ENCODE assay signal across 1 cellular context in the genomic region with DNA sequence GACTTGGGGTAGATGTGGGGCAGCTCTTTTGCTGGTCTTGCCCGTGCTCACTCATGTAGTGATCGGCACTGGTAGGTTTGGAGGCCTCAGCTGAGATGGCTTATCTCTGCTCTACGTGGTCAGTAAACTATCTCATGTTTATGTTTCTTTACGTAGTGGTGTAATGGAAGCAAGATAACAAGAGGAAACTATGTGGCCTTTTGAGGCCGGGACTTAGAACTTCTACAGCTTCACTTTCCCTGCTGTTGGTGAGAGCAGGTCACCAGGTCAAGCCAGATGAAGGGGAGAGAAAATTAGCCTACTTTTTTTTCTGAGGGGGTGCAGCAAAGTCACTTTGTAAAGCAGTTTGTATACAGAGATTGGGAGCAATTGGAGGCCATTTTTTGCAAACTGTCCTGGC.
TF ChIP-seq lines count a peak whose summit lies in the region.

No MANE protein-coding gene starts in this region.

TF ChIP-seq in HepG2, 621 proteins besides CTCF, POLR2A, EP300 and RAD21 (continued from another document and continues in another):
- TF ChIP-seq, protein P1, sequence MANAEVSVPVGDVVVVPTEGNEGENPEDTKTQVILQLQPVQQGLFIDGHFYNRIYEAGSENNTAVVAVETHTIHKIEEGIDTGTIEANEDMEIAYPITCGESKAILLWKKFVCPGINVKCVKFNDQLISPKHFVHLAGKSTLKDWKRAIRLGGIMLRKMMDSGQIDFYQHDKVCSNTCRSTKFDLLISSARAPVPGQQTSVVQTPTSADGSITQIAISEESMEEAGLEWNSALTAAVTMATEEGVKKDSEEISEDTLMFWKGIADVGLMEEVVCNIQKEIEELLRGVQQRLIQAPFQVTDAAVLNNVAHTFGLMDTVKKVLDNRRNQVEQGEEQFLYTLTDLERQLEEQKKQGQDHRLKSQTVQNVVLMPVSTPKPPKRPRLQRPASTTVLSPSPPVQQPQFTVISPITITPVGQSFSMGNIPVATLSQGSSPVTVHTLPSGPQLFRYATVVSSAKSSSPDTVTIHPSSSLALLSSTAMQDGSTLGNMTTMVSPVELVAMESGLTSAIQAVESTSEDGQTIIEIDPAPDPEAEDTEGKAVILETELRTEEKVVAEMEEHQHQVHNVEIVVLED (CRISPR knock-in tag; IDR thresholded peaks at IDR 0.05; ENCODE audit: borderline replicate concordance): peak; percentile 53; the same call in 1 of the 2 replicates
- TF ChIP-seq, protein P2, sequence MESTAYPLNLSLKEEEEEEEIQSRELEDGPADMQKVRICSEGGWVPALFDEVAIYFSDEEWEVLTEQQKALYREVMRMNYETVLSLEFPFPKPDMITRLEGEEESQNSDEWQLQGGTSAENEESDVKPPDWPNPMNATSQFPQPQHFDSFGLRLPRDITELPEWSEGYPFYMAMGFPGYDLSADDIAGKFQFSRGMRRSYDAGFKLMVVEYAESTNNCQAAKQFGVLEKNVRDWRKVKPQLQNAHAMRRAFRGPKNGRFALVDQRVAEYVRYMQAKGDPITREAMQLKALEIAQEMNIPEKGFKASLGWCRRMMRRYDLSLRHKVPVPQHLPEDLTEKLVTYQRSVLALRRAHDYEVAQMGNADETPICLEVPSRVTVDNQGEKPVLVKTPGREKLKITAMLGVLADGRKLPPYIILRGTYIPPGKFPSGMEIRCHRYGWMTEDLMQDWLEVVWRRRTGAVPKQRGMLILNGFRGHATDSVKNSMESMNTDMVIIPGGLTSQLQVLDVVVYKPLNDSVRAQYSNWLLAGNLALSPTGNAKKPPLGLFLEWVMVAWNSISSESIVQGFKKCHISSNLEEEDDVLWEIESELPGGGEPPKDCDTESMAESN (CRISPR knock-in tag; conservative IDR thresholded peaks at IDR 0.05): no peak
- no peak for TF ChIP-seq KLF6 (CRISPR knock-in tag; IDR thresholded peaks at IDR 0.05)
- 0 out of 2 replicates have a peak, but pooled peaks have one; percentile 22 for TF ChIP-seq KDM1A (CRISPR knock-in tag; IDR thresholded peaks at IDR 0.05)
- TF ChIP-seq SPEN (CRISPR knock-in tag; IDR thresholded peaks at IDR 0.05; ENCODE audit: low read depth): no peak
- TF ChIP-seq, protein P3, sequence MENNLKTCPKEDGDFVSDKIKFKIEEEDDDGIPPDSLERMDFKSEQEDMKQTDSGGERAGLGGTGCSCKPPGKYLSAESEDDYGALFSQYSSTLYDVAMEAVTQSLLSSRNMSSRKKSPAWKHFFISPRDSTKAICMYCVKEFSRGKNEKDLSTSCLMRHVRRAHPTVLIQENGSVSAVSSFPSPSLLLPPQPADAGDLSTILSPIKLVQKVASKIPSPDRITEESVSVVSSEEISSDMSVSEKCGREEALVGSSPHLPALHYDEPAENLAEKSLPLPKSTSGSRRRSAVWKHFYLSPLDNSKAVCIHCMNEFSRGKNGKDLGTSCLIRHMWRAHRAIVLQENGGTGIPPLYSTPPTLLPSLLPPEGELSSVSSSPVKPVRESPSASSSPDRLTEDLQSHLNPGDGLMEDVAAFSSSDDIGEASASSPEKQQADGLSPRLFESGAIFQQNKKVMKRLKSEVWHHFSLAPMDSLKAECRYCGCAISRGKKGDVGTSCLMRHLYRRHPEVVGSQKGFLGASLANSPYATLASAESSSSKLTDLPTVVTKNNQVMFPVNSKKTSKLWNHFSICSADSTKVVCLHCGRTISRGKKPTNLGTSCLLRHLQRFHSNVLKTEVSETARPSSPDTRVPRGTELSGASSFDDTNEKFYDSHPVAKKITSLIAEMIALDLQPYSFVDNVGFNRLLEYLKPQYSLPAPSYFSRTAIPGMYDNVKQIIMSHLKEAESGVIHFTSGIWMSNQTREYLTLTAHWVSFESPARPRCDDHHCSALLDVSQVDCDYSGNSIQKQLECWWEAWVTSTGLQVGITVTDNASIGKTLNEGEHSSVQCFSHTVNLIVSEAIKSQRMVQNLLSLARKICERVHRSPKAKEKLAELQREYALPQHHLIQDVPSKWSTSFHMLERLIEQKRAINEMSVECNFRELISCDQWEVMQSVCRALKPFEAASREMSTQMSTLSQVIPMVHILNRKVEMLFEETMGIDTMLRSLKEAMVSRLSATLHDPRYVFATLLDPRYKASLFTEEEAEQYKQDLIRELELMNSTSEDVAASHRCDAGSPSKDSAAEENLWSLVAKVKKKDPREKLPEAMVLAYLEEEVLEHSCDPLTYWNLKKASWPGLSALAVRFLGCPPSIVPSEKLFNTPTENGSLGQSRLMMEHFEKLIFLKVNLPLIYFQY (CRISPR knock-in tag; IDR thresholded peaks at IDR 0.05; ENCODE audit: borderline replicate concordance): no peak
- peak; percentile 83 for TF ChIP-seq ZMYM4 (CRISPR knock-in tag; IDR thresholded peaks at IDR 0.05)
- TF ChIP-seq, protein P4, sequence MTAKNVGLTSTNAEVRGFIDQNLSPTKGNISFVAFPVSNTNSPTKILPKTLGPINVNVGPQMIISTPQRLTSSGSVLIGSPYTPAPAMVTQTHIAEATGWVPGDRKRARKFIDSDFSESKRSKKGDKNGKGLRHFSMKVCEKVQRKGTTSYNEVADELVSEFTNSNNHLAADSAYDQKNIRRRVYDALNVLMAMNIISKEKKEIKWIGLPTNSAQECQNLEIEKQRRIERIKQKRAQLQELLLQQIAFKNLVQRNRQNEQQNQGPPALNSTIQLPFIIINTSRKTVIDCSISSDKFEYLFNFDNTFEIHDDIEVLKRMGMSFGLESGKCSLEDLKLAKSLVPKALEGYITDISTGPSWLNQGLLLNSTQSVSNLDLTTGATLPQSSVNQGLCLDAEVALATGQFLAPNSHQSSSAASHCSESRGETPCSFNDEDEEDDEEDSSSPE (CRISPR knock-in tag; IDR thresholded peaks at IDR 0.05): no peak
- no peak for TF ChIP-seq TMF1 (CRISPR knock-in tag; IDR thresholded peaks at IDR 0.05; ENCODE audit: low read depth)
- no peak for TF ChIP-seq ZMYM2 (CRISPR knock-in tag; IDR thresholded peaks at IDR 0.05)
- TF ChIP-seq ZNF713 (CRISPR knock-in tag; IDR thresholded peaks at IDR 0.05): no peak
- TF ChIP-seq, protein P5, sequence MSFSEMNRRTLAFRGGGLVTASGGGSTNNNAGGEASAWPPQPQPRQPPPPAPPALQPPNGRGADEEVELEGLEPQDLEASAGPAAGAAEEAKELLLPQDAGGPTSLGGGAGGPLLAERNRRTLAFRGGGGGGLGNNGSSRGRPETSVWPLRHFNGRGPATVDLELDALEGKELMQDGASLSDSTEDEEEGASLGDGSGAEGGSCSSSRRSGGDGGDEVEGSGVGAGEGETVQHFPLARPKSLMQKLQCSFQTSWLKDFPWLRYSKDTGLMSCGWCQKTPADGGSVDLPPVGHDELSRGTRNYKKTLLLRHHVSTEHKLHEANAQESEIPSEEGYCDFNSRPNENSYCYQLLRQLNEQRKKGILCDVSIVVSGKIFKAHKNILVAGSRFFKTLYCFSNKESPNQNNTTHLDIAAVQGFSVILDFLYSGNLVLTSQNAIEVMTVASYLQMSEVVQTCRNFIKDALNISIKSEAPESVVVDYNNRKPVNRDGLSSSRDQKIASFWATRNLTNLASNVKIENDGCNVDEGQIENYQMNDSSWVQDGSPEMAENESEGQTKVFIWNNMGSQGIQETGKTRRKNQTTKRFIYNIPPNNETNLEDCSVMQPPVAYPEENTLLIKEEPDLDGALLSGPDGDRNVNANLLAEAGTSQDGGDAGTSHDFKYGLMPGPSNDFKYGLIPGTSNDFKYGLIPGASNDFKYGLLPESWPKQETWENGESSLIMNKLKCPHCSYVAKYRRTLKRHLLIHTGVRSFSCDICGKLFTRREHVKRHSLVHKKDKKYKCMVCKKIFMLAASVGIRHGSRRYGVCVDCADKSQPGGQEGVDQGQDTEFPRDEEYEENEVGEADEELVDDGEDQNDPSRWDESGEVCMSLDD (CRISPR knock-in tag; IDR thresholded peaks at IDR 0.05; ENCODE audit: borderline replicate concordance): no peak
- TF ChIP-seq, protein P6, sequence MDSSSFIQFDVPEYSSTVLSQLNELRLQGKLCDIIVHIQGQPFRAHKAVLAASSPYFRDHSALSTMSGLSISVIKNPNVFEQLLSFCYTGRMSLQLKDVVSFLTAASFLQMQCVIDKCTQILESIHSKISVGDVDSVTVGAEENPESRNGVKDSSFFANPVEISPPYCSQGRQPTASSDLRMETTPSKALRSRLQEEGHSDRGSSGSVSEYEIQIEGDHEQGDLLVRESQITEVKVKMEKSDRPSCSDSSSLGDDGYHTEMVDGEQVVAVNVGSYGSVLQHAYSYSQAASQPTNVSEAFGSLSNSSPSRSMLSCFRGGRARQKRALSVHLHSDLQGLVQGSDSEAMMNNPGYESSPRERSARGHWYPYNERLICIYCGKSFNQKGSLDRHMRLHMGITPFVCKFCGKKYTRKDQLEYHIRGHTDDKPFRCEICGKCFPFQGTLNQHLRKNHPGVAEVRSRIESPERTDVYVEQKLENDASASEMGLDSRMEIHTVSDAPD (CRISPR knock-in tag; IDR thresholded peaks at IDR 0.05): peak; percentile 71; the same call in 1 of the 2 replicates
- TF ChIP-seq ZNF207 (IDR thresholded peaks at IDR 0.05; ENCODE audit: borderline replicate concordance): no peak
- TF ChIP-seq, protein P7, sequence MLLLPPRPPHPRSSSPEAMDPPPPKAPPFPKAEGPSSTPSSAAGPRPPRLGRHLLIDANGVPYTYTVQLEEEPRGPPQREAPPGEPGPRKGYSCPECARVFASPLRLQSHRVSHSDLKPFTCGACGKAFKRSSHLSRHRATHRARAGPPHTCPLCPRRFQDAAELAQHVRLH (CRISPR knock-in tag; IDR thresholded peaks at IDR 0.05; ENCODE audit: borderline replicate concordance, low read depth): peak; percentile 50; the same call in 1 of the 2 replicates
- TF ChIP-seq ZNF614 (CRISPR knock-in tag; IDR thresholded peaks at IDR 0.05; ENCODE audit: borderline replicate concordance): peak; percentile 90
- no peak for TF ChIP-seq RBM39 (IDR thresholded peaks at IDR 0.05; ENCODE audit: low read depth, low read length, poor library complexity, severe bottlenecking)
- no peak for TF ChIP-seq KLF13 (CRISPR knock-in tag; IDR thresholded peaks at IDR 0.05)
- TF ChIP-seq MAFG (CRISPR knock-in tag; IDR thresholded peaks at IDR 0.05): no peak
- TF ChIP-seq, protein P8, sequence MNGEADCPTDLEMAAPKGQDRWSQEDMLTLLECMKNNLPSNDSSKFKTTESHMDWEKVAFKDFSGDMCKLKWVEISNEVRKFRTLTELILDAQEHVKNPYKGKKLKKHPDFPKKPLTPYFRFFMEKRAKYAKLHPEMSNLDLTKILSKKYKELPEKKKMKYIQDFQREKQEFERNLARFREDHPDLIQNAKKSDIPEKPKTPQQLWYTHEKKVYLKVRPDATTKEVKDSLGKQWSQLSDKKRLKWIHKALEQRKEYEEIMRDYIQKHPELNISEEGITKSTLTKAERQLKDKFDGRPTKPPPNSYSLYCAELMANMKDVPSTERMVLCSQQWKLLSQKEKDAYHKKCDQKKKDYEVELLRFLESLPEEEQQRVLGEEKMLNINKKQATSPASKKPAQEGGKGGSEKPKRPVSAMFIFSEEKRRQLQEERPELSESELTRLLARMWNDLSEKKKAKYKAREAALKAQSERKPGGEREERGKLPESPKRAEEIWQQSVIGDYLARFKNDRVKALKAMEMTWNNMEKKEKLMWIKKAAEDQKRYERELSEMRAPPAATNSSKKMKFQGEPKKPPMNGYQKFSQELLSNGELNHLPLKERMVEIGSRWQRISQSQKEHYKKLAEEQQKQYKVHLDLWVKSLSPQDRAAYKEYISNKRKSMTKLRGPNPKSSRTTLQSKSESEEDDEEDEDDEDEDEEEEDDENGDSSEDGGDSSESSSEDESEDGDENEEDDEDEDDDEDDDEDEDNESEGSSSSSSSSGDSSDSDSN (CRISPR knock-in tag; IDR thresholded peaks at IDR 0.05): no peak
- peak; percentile 84 for TF ChIP-seq NCOA2 (CRISPR knock-in tag; IDR thresholded peaks at IDR 0.05)
- TF ChIP-seq ZNF776 (CRISPR knock-in tag; IDR thresholded peaks at IDR 0.05): no peak
- no peak for TF ChIP-seq HIVEP1 (CRISPR knock-in tag; IDR thresholded peaks at IDR 0.05)
- TF ChIP-seq, protein P9, sequence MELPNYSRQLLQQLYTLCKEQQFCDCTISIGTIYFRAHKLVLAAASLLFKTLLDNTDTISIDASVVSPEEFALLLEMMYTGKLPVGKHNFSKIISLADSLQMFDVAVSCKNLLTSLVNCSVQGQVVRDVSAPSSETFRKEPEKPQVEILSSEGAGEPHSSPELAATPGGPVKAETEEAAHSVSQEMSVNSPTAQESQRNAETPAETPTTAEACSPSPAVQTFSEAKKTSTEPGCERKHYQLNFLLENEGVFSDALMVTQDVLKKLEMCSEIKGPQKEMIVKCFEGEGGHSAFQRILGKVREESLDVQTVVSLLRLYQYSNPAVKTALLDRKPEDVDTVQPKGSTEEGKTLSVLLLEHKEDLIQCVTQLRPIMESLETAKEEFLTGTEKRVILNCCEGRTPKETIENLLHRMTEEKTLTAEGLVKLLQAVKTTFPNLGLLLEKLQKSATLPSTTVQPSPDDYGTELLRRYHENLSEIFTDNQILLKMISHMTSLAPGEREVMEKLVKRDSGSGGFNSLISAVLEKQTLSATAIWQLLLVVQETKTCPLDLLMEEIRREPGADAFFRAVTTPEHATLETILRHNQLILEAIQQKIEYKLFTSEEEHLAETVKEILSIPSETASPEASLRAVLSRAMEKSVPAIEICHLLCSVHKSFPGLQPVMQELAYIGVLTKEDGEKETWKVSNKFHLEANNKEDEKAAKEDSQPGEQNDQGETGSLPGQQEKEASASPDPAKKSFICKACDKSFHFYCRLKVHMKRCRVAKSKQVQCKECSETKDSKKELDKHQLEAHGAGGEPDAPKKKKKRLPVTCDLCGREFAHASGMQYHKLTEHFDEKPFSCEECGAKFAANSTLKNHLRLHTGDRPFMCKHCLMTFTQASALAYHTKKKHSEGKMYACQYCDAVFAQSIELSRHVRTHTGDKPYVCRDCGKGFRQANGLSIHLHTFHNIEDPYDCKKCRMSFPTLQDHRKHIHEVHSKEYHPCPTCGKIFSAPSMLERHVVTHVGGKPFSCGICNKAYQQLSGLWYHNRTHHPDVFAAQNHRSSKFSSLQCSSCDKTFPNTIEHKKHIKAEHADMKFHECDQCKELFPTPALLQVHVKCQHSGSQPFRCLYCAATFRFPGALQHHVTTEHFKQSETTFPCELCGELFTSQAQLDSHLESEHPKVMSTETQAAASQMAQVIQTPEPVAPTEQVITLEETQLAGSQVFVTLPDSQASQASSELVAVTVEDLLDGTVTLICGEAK (IDR thresholded peaks at IDR 0.05): no peak
- TF ChIP-seq, protein P9 (CRISPR knock-in tag; IDR thresholded peaks at IDR 0.05): peak; percentile 18; the same call in 1 of the 2 replicates
